Comparison of ENCODE assay signal across 15 cellular contexts in the genomic region with DNA sequence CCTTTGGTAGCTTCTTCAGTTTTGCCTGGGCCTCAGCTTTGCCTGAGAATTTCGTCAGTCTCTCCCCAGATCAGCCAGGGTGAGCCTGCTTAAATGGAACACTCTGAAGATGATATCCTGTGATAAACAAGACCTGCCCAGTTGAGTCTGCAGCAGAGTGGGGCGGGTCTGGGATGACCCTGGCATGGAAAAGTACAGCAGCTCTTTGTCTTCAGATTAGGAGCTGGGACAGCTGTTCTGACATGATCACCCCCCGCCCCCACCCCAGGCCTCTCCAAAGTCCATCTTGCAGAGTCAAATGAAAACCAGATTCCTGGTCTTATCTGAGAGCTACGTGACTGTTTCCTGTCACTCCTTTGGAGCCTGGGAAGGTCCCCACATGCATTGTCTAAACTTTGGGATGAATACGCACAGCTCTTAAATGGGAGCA. TPM values are rescaled to one million over a fixed set of nuclear protein-coding genes. Genes with fewer than 3 reads are reported as not detected.
DNase-seq lines count a peak whose midpoint lies in the region; ATAC-seq, FAIRE-seq and TF ChIP-seq lines count a peak whose summit lies in the region.
"Had no signal": no experiment of that assay in that cellular context is flagged by ENCODE, and none has a peak within 500 bp of the region (broad histone marks: within the 10 kb centered on the region; RNA-seq: fewer than 3 reads in every experiment).

No MANE protein-coding gene starts in this region.

- POLR2A ChIA-PET in HepG2 (lab: Yijun Ruan, JAX) (interaction anchor here (1.2 to 3.9 kb wide), 7 partner anchors 11 to 121 kb away, joined by 5 to 33 read pairs (median 13); no protein-coding TSS in a partner anchor), K562 (lab: Yijun Ruan, JAX) (interaction anchor here (0.6 to 1.8 kb wide), 3 partner anchors 10 to 191 kb away, joined by 3 to 5 read pairs (median 4); no protein-coding TSS in a partner anchor)

- DNase-seq in HepG2 (ENCODE audit: low spot score) (peak; percentile 93), right lobe of liver (no peak), K562 (ENCODE audit: extremely low read depth in 1 of 4, low spot score in 3 of 4) (no peak), mesendoderm (peak; percentile 77), HAP-1 (ENCODE audit: low spot score in 2 of 2) (no peak), DMS 273 (lab: John Stamatoyannopoulos, UW; ENCODE audit: unreplicated experiment) (no peak)
- DNase-seq: activated CD4-positive, alpha-beta T cell treated with anti-CD3 and anti-CD28 coated beads, Interleukin-2, amount 10 ng/mL, durations not matched to agents 7 days and 5 days; CD8-positive, alpha-beta memory T cell; GDM1; NCI-H2029 treated with DMSO at 0.1 percent for 48 hours; psoas muscle; SHP77; stimulated activated CD4-positive, alpha-beta T cell treated with anti-CD3 and anti-CD28 coated beads, Interleukin-15, amount 100 ng/mL, for 24 hours had no signal

- H4K5ac ChIP-seq in mesendoderm (ENCODE audit: low read length): no peak overlapping the region

- H3K79me2 ChIP-seq in HepG2 (ENCODE audit: insufficient read depth, low read length): peaks cover 42% of the 10 kb centered on the region
- H3K79me2 ChIP-seq in K562 (ENCODE audit: control insufficient read depth, insufficient read depth, low read length): no peaks in the 10 kb centered on the region
- no peaks in the 10 kb centered on the region for H3K79me2 ChIP-seq in mesendoderm (ENCODE audit: control insufficient read depth, insufficient read depth, low read length)

- no peaks in the 10 kb centered on the region for H3K9me3 ChIP-seq in HepG2 (ENCODE audit: low read length)
- no peaks in the 10 kb centered on the region for H3K9me3 ChIP-seq in right lobe of liver
- H3K9me3 ChIP-seq in K562 (replicated peaks; ENCODE audit: control insufficient read depth, insufficient read depth, low read depth, low read length): no peaks in the 10 kb centered on the region
- H3K9me3 ChIP-seq in HAP-1: no peaks in the 10 kb centered on the region
- H3K9me3 ChIP-seq: psoas muscle had no signal

- TF ChIP-seq CTCF in HepG2 (CRISPR knock-in tag; IDR thresholded peaks at IDR 0.05) (peak; percentile 24; the same call in 1 of the 2 replicates), right lobe of liver (IDR thresholded peaks at IDR 0.05) (no peak), K562 (IDR thresholded peaks at IDR 0.05 in 2 of 3, conservative IDR thresholded peaks at IDR 0.05 in 1 of 3; ENCODE audit: insufficient read depth in 2 of 3, low read depth in 1 of 3, low read length in 3 of 3) (no peak)

- CTCF ChIA-PET in HepG2 (lab: Yijun Ruan, JAX; ENCODE audit: low intra/inter-chr PET ratio, low total read pairs) (interaction anchor here (1.0 to 2.7 kb wide), 3 partner anchors 53 to 153 kb away, joined by 4 to 18 read pairs (median 6); no protein-coding TSS in a partner anchor), K562 (lab: Yijun Ruan, JAX; ENCODE audit: low intra/inter-chr PET ratio) (interaction anchor here (1.8 kb wide), 1 partner anchor 122 kb away, joined by 13 read pairs; no protein-coding TSS in a partner anchor)

- H3K4me2 ChIP-seq in HepG2 (ENCODE audit: low read depth, low read length) (peak overlapping the region; percentile 86), K562 (ENCODE audit: insufficient read depth, low read length) (no peak overlapping the region), mesendoderm (ENCODE audit: low read length) (no peak overlapping the region)

- H2BK15ac ChIP-seq in mesendoderm (replicated peaks; ENCODE audit: low read depth): no peak overlapping the region

- WGBS in HepG2 (ENCODE audit: low lambda C conversion rate): 0% methylated on average over 4 of the region's 5 CpGs
- 15% methylated on average over 2 of the region's 5 CpGs for WGBS in right lobe of liver (ENCODE audit: insufficient coverage, low coverage, low lambda C conversion rate, missing lambda C conversion rate)
- 2% methylated on average over 5 of the region's 5 CpGs for WGBS in K562 (ENCODE audit: insufficient coverage, low coverage, missing lambda C conversion rate)
- WGBS in mesendoderm (ENCODE audit: extremely low coverage, insufficient coverage, low lambda C conversion rate): no CpG with 5 or more reads among the region's 5 CpGs

- H3K27ac ChIP-seq in HepG2 (ENCODE audit: extremely low read length, insufficient read depth, low read length) (peak overlapping the region; percentile 69), right lobe of liver (no peak overlapping the region), K562 (ENCODE audit: extremely low read depth, low read depth, low read length) (no peak overlapping the region), mesendoderm (ENCODE audit: low read depth, low read length) (no peak overlapping the region)
- H3K27ac ChIP-seq: psoas muscle had no signal

- TF ChIP-seq POLR2A in HepG2 (IDR thresholded peaks at IDR 0.05; ENCODE audit: insufficient read depth in 1 of 2, low read depth in 2 of 2, low read length in 2 of 2): no peak; a peak in 2 of 4 replicates
- TF ChIP-seq POLR2A in right lobe of liver (IDR thresholded peaks at IDR 0.05): no peak
- TF ChIP-seq POLR2A in K562 (conservative IDR thresholded peaks at IDR 0.05): no peak

- H2AK5ac ChIP-seq in mesendoderm (ENCODE audit: low read length): no peak overlapping the region

- TF ChIP-seq EP300 in HepG2 (IDR thresholded peaks at IDR 0.05; ENCODE audit: low read depth in 2 of 2, low read length in 2 of 2) (peak in 1 of 2 experiments; percentile 88; a peak in 2 of 4 replicates), HepG2 (CRISPR knock-in tag; IDR thresholded peaks at IDR 0.05; ENCODE audit: borderline replicate concordance) (peak; percentile 36; the same call in 1 of the 2 replicates), K562 (IDR thresholded peaks at IDR 0.05; ENCODE audit: low read length) (no peak)

- intact Hi-C loops in HepG2 (cut with micrococcal nuclease; ENCODE audit: unreplicated experiment): loop anchor here (1.0 to 5.0 kb wide), 2 partner anchors 11 to 36 kb away; no protein-coding TSS in a partner anchor
- intact Hi-C loops in right lobe of liver (cut with DNase I): loop anchor here in 1 of 2 donors (10.0 kb wide), 1 partner anchor 123 kb away; no protein-coding TSS in a partner anchor
- intact Hi-C loops in K562 (cut with micrococcal nuclease): loop anchor here (10.0 kb wide), 1 partner anchor 283 kb away; a partner anchor contains a TSS

- no peak overlapping the region for H2BK120ac ChIP-seq in mesendoderm (ENCODE audit: low read depth, low read length)

- TF ChIP-seq RAD21 in HepG2 (CRISPR knock-in tag; IDR thresholded peaks at IDR 0.05): no peak
- no peak for TF ChIP-seq RAD21 in K562 (CRISPR knock-in tag; conservative IDR thresholded peaks at IDR 0.05 in 1 of 2, IDR thresholded peaks at IDR 0.05 in 1 of 2)

- no peaks in the 10 kb centered on the region for H3K79me1 ChIP-seq in mesendoderm (ENCODE audit: low read length)

- peaks cover 13% of the 10 kb centered on the region; the same call in 1 of the 2 replicates for H4K20me1 ChIP-seq in HepG2 (ENCODE audit: insufficient read depth, low read length)
- H4K20me1 ChIP-seq in K562 (replicated peaks; ENCODE audit: control insufficient read depth, insufficient read depth, low read length): 0 out of 2 replicates have a peak, but pooled peaks cover under 1% of the 10 kb centered on the region

- peaks cover 2 to 5% of the 10 kb centered on the region in 2 experiments; a peak in 1 of 5 replicates for H3K36me3 ChIP-seq in HepG2 (replicated peaks in 1 of 2; ENCODE audit: control insufficient read depth in 1 of 2, insufficient read depth in 2 of 2, low read length in 2 of 2)
- H3K36me3 ChIP-seq in right lobe of liver: no peaks in the 10 kb centered on the region
- H3K36me3 ChIP-seq in K562 (ENCODE audit: control insufficient read depth, insufficient read depth, low read length): no peaks in the 10 kb centered on the region
- no peaks in the 10 kb centered on the region for H3K36me3 ChIP-seq in mesendoderm (ENCODE audit: control insufficient read depth, insufficient read depth, low read length)
- H3K36me3 ChIP-seq in HAP-1 (replicated peaks): no peaks in the 10 kb centered on the region

- H3K4me3 ChIP-seq in HepG2 (replicated peaks in 1 of 3; ENCODE audit: insufficient read depth in 1 of 3, low read depth in 2 of 3, low read length in 3 of 3) (peak overlapping the region; percentile 69 to 83 (median 70)), right lobe of liver (no peak overlapping the region), K562 (no peak overlapping the region), mesendoderm (ENCODE audit: low read length) (no peak overlapping the region), HAP-1 (no peak overlapping the region)
- H3K4me3 ChIP-seq: psoas muscle had no signal

- H3K9ac ChIP-seq in HepG2 (ENCODE audit: insufficient read depth, low read depth, low read length) (peak overlapping the region; percentile 77), K562 (ENCODE audit: insufficient read depth in 1 of 2, low read depth in 2 of 2, low read length in 2 of 2) (no peak overlapping the region), mesendoderm (ENCODE audit: low read length) (no peak overlapping the region)

- in situ Hi-C loops in HepG2 (cut with HindIII; ENCODE audit: extremely low pct_ligation_motif_present, low pct_unique_long_range_greater_than_20kb) (no loop called here), K562 (cut with MboI) (loop anchor here (5.0 kb wide), 2 partner anchors 106 to 281 kb away; no protein-coding TSS in a partner anchor), HAP-1 (cut with MboI; ENCODE audit: low sequenced_read_pairs) (no loop called here)

- no peak overlapping the region for H3K4ac ChIP-seq in mesendoderm (ENCODE audit: low read depth, low read length)

- FAIRE-seq in HepG2 (lab: Jason Lieb, UNC) (peak; percentile 94), K562 (lab: Jason Lieb, UNC) (no peak)

- no peak overlapping the region for H2BK5ac ChIP-seq in mesendoderm (ENCODE audit: low read length)

- H2AFZ ChIP-seq in HepG2 (ENCODE audit: low read length) (no peak overlapping the region), K562 (ENCODE audit: low read depth, low read length) (no peak overlapping the region)

- H3K27me3 ChIP-seq in HepG2 (ENCODE audit: control insufficient read depth in 1 of 2, insufficient read depth in 2 of 2, low read length in 2 of 2) (no peaks in the 10 kb centered on the region), right lobe of liver (peaks cover 0 to 26% of the 10 kb centered on the region in 2 donors), K562 (ENCODE audit: control insufficient read depth in 2 of 2, insufficient read depth in 2 of 2, low read length in 2 of 2) (peaks cover 20 to 79% of the 10 kb centered on the region in 2 experiments), mesendoderm (ENCODE audit: insufficient read depth, low read length, poor library complexity) (no peaks in the 10 kb centered on the region), HAP-1 (ENCODE audit: low read depth) (no peaks in the 10 kb centered on the region)

- H3K4me1 ChIP-seq in HepG2 (ENCODE audit: insufficient read depth, low read length): peaks cover 79% of the 10 kb centered on the region
- H3K4me1 ChIP-seq in right lobe of liver: peaks cover 0 to 19% (median 3%) of the 10 kb centered on the region in 4 donors
- H3K4me1 ChIP-seq in K562 (replicated peaks in 1 of 2; ENCODE audit: control insufficient read depth in 2 of 2, insufficient read depth in 2 of 2, low read length in 2 of 2): peaks cover 6 to 26% of the 10 kb centered on the region in 2 experiments
- H3K4me1 ChIP-seq in mesendoderm (ENCODE audit: control insufficient read depth, low read depth, low read length): no peaks in the 10 kb centered on the region
- no peaks in the 10 kb centered on the region for H3K4me1 ChIP-seq in HAP-1
- H3K4me1 ChIP-seq: psoas muscle had no signal

- no peak overlapping the region for H4K8ac ChIP-seq in mesendoderm (ENCODE audit: low read depth, low read length)

- no peak overlapping the region for H3K23ac ChIP-seq in mesendoderm (ENCODE audit: low read length)

- no peaks in the 10 kb centered on the region for H3K9me1 ChIP-seq in K562 (ENCODE audit: control insufficient read depth, insufficient read depth, low read length)

- H3K18ac ChIP-seq in mesendoderm (ENCODE audit: low read length): no peak overlapping the region

- H3K56ac ChIP-seq in mesendoderm (ENCODE audit: low read length): no peak overlapping the region

- ATAC-seq in HepG2: peak; percentile 29
- no peak for ATAC-seq in right lobe of liver
- no peak for ATAC-seq in K562
- no peak for ATAC-seq in GM21786 (IDR thresholded peaks at IDR 0.05; ENCODE audit: unreplicated experiment)
- no peak for ATAC-seq in GM18867 (IDR thresholded peaks at IDR 0.05; ENCODE audit: unreplicated experiment)
- ATAC-seq: psoas muscle had no signal

- BruUV-seq in HepG2 (replicated peaks; lab: Mats Ljungman, UMichigan) (no TSS peak), K562 (replicated peaks; lab: Mats Ljungman, UMichigan) (no TSS peak)

RNA-seq across cellular contexts. Expression of a gene that starts 2.2 kb away (rescaled TPM):
- total RNA-seq in HepG2 (2016; rRNA removed; fragmentation: Illumina TruSeq; extraction: Trizol): 6.3 and 12.2 TPM in 2 replicates
- total RNA-seq in HepG2 (2016; cell fraction: cytosol; rRNA removed; fragmentation: Illumina TruSeq; extraction: Trizol; ENCODE audit: low read depth): 2.6 and 2.8 TPM in 2 replicates
- total RNA-seq in HepG2 (2016; cell fraction: insoluble cytoplasmic fraction; rRNA removed; fragmentation: Illumina TruSeq; extraction: Trizol): 7.0 and 9.8 TPM in 2 replicates
- 5.3 and 6.5 TPM in 2 replicates for total RNA-seq in HepG2 (2016; cell fraction: membrane; rRNA removed; fragmentation: Illumina TruSeq; extraction: Trizol)
- total RNA-seq in HepG2 (2016; cell fraction: nucleus; rRNA removed; fragmentation: Illumina TruSeq; extraction: Trizol): 9.7 and 11.5 TPM in 2 replicates
- polyA plus RNA-seq in HepG2 (2011; rRNA removed): 18.5 and 22.3 TPM in 2 replicates
- polyA plus RNA-seq in HepG2 (2011; cell fraction: cytosol; rRNA removed): 20.1 and 23.4 TPM in 2 replicates
- 14.3 and 18.6 TPM in 2 replicates for polyA plus RNA-seq in HepG2 (2011; cell fraction: nucleus; rRNA removed)
- 8.0 and 11.2 TPM in 2 replicates for polyA plus RNA-seq in HepG2 (2012)
- 1.9 and 2.3 TPM in 2 replicates for polyA plus RNA-seq in HepG2 (2016; cell fraction: cytosol; fragmentation: Illumina TruSeq; extraction: Trizol; ENCODE audit: low read depth)
- 8.4 and 8.6 TPM in 2 replicates for polyA plus RNA-seq in HepG2 (2016; cell fraction: insoluble cytoplasmic fraction; fragmentation: Illumina TruSeq; extraction: Trizol; ENCODE audit: low read depth)
- 3.7 and 4.9 TPM in 2 replicates for polyA plus RNA-seq in HepG2 (2016; cell fraction: membrane; fragmentation: Illumina TruSeq; extraction: Trizol; ENCODE audit: low read depth)
- polyA plus RNA-seq in HepG2 (2016; cell fraction: nucleus; fragmentation: Illumina TruSeq; extraction: Trizol; ENCODE audit: insufficient read depth, low read depth): 23.6 and 23.8 TPM in 2 replicates
- 3.2 and 18.3 TPM in 2 replicates for polyA minus RNA-seq in HepG2 (2011; rRNA and poly(A)+ RNA removed; ENCODE audit: low replicate concordance)
- 8.7 and 9.4 TPM in 2 replicates for polyA minus RNA-seq in HepG2 (2011; cell fraction: cytosol; rRNA and poly(A)+ RNA removed)
- 8.6 and 9.4 TPM in 2 replicates for polyA minus RNA-seq in HepG2 (2011; cell fraction: nucleus; rRNA and poly(A)+ RNA removed)
- 1 to 10 TPM; 1.3 to 5.4 (median 1.9) TPM for total RNA-seq in right lobe of liver
- not detected in 2 replicates for total RNA-seq in K562 (2011; cell fraction: chromatin; rRNA removed; ENCODE audit: low replicate concordance)
- 0.50 and 0.53 TPM in 2 replicates for total RNA-seq in K562 (2011; cell fraction: nucleolus; rRNA removed)
- 0.37 TPM in 1 of 2 replicates, not detected in the other for total RNA-seq in K562 (2011; cell fraction: nucleoplasm; rRNA removed)
- total RNA-seq in K562 (2014; rRNA removed): 0.95 and 1.1 TPM in 2 replicates
- total RNA-seq in K562 (2014; rRNA removed; fragmentation: Illumina TruSeq; extraction: Trizol): 0.16 and 0.55 TPM in 2 replicates
- total RNA-seq in K562 (2015; rRNA removed; fragmentation: Illumina TruSeq; extraction: Trizol): 0.58 and 0.64 TPM in 2 replicates
- total RNA-seq in K562 (2021): 0.80 and 1.0 TPM in 2 replicates
- polyA plus RNA-seq in K562 (2011; rRNA removed): 0.13 and 0.49 TPM in 2 replicates
- polyA plus RNA-seq in K562 (2011; cell fraction: cytosol; rRNA removed): 0.33 and 0.47 TPM in 2 replicates
- polyA plus RNA-seq in K562 (2011; cell fraction: nucleus; rRNA removed): 0.21 and 0.34 TPM in 2 replicates
- 1.5 and 1.7 TPM in 2 replicates for polyA plus RNA-seq in K562 (2012)
- 0.88 and 0.94 TPM in 2 replicates for polyA plus RNA-seq in K562 (2014; fragmentation: Illumina TruSeq; extraction: Trizol)
- under 1 TPM; 0.06 to 0.07 TPM for polyA plus RNA-seq in K562 (2014; fragmentation: Nextera tagmentation; extraction: Ambion mirVana)
- polyA plus RNA-seq in K562 (2014; rRNA removed): 0.62 and 1.4 TPM in 2 replicates
- 0.15 TPM in 1 of 2 replicates, not detected in the other for polyA minus RNA-seq in K562 (2011; rRNA and poly(A)+ RNA removed)
- 0.73 TPM in 1 of 2 replicates, not detected in the other for polyA minus RNA-seq in K562 (2011; cell fraction: cytosol; rRNA and poly(A)+ RNA removed)
- 0.44 TPM in 1 of 2 replicates, not detected in the other for polyA minus RNA-seq in K562 (2011; cell fraction: nucleus; rRNA and poly(A)+ RNA removed)
- polyA plus RNA-seq in mesendoderm (2013, experiment 1 of 2): 3.1 TPM
- polyA plus RNA-seq in mesendoderm (2013, experiment 2 of 2): 3.1 TPM
- total RNA-seq: activated CD4-positive, alpha-beta T cell treated with anti-CD3 and anti-CD28 coated beads, Interleukin-2, amount 10 ng/mL, durations not matched to agents 7 days and 5 days had no signal
- polyA plus RNA-seq: CD8-positive, alpha-beta memory T cell had no signal

Comparison
In these comparisons a context has a peak if more than half of its experiments do, and no peak if none do; other contexts are left out.
1. DNase-seq: peak in HepG2 (single experiment) and mesendoderm (single experiment); none in right lobe of liver (0 of 3), K562 (0 of 4), HAP-1 (0 of 2) and DMS 273 (single experiment).
2. H3K4me3 ChIP-seq: peak in HepG2 (3 of 3); none in right lobe of liver (0 of 3), K562 (single experiment), mesendoderm (single experiment) and HAP-1 (single experiment).